1 cellular context compared by ENCODE assay signal in the genomic region with DNA sequence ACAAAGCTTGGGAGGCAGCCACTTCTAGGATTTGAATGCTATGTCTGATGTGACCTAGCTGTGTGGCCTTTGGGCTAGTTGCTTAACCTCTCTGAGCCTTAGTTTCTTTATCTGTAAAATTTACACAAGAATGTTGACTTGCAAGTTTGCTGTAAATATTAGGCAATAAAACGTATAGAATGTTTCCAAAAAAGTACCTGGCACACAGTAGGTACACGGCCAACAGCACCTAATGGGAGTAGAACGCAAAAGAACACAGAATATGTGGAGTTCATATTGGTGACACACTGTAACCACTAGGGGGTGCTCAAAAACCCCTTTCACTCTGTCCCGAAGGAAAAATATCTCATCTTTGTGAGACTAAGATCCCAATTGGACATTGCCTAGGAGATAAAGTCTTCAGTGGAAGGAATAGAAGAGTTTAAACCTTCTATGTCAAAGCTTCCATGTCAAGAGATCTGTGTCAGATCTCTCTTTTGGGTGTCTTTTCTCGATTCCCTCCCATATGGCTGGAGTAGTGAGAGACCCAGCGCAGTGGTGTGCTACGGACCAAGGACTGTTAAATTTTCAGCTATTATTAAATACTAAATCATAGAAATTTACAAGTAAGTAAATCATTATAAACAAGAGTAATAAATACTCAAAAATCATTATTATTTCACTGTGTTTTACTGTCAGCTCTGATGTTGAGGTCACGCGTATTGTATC.
A peak's percentile ranks its signal among the peaks of the same experiment; 100 is the strongest.
TF ChIP-seq lines count a peak whose summit lies in the region.

No MANE protein-coding gene starts in this region.

TF ChIP-seq in H1, 55 proteins besides CTCF, POLR2A, EP300 and RAD21 (continued from another document):
- TF ChIP-seq, protein P1, sequence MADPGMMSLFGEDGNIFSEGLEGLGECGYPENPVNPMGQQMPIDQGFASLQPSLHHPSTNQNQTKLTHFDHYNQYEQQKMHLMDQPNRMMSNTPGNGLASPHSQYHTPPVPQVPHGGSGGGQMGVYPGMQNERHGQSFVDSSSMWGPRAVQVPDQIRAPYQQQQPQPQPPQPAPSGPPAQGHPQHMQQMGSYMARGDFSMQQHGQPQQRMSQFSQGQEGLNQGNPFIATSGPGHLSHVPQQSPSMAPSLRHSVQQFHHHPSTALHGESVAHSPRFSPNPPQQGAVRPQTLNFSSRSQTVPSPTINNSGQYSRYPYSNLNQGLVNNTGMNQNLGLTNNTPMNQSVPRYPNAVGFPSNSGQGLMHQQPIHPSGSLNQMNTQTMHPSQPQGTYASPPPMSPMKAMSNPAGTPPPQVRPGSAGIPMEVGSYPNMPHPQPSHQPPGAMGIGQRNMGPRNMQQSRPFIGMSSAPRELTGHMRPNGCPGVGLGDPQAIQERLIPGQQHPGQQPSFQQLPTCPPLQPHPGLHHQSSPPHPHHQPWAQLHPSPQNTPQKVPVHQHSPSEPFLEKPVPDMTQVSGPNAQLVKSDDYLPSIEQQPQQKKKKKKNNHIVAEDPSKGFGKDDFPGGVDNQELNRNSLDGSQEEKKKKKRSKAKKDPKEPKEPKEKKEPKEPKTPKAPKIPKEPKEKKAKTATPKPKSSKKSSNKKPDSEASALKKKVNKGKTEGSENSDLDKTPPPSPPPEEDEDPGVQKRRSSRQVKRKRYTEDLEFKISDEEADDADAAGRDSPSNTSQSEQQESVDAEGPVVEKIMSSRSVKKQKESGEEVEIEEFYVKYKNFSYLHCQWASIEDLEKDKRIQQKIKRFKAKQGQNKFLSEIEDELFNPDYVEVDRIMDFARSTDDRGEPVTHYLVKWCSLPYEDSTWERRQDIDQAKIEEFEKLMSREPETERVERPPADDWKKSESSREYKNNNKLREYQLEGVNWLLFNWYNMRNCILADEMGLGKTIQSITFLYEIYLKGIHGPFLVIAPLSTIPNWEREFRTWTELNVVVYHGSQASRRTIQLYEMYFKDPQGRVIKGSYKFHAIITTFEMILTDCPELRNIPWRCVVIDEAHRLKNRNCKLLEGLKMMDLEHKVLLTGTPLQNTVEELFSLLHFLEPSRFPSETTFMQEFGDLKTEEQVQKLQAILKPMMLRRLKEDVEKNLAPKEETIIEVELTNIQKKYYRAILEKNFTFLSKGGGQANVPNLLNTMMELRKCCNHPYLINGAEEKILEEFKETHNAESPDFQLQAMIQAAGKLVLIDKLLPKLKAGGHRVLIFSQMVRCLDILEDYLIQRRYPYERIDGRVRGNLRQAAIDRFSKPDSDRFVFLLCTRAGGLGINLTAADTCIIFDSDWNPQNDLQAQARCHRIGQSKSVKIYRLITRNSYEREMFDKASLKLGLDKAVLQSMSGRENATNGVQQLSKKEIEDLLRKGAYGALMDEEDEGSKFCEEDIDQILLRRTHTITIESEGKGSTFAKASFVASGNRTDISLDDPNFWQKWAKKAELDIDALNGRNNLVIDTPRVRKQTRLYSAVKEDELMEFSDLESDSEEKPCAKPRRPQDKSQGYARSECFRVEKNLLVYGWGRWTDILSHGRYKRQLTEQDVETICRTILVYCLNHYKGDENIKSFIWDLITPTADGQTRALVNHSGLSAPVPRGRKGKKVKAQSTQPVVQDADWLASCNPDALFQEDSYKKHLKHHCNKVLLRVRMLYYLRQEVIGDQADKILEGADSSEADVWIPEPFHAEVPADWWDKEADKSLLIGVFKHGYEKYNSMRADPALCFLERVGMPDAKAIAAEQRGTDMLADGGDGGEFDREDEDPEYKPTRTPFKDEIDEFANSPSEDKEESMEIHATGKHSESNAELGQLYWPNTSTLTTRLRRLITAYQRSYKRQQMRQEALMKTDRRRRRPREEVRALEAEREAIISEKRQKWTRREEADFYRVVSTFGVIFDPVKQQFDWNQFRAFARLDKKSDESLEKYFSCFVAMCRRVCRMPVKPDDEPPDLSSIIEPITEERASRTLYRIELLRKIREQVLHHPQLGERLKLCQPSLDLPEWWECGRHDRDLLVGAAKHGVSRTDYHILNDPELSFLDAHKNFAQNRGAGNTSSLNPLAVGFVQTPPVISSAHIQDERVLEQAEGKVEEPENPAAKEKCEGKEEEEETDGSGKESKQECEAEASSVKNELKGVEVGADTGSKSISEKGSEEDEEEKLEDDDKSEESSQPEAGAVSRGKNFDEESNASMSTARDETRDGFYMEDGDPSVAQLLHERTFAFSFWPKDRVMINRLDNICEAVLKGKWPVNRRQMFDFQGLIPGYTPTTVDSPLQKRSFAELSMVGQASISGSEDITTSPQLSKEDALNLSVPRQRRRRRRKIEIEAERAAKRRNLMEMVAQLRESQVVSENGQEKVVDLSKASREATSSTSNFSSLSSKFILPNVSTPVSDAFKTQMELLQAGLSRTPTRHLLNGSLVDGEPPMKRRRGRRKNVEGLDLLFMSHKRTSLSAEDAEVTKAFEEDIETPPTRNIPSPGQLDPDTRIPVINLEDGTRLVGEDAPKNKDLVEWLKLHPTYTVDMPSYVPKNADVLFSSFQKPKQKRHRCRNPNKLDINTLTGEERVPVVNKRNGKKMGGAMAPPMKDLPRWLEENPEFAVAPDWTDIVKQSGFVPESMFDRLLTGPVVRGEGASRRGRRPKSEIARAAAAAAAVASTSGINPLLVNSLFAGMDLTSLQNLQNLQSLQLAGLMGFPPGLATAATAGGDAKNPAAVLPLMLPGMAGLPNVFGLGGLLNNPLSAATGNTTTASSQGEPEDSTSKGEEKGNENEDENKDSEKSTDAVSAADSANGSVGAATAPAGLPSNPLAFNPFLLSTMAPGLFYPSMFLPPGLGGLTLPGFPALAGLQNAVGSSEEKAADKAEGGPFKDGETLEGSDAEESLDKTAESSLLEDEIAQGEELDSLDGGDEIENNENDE (IDR thresholded peaks at IDR 0.05; ENCODE audit: insufficient replicate concordance, low read length): no peak
- peak; percentile 43; the same call in 1 of the 2 replicates for TF ChIP-seq CREB1 (IDR thresholded peaks at IDR 0.05)
- TF ChIP-seq CEBPB (IDR thresholded peaks at IDR 0.05; ENCODE audit: low read depth, low read length): no peak
- peak; percentile 74; the same call in 1 of the 2 replicates for TF ChIP-seq KDM1A (IDR thresholded peaks at IDR 0.05; ENCODE audit: borderline replicate concordance, low read length)
- TF ChIP-seq CBX5 (IDR thresholded peaks at IDR 0.05; ENCODE audit: low read depth, low read length): no peak
- peak in 1 of 2 experiments; percentile 32; a peak in 1 of 4 replicates for TF ChIP-seq HDAC2 (IDR thresholded peaks at IDR 0.05; ENCODE audit: borderline replicate concordance in 1 of 2, low read depth in 2 of 2, low read length in 2 of 2)
- no peak for TF ChIP-seq TAF1 (IDR thresholded peaks at IDR 0.05; ENCODE audit: low read depth, low read length)
- TF ChIP-seq RFX5 (IDR thresholded peaks at IDR 0.05; ENCODE audit: borderline replicate concordance, low read depth, low read length): no peak
- no peak for TF ChIP-seq SAP30 (IDR thresholded peaks at IDR 0.05; ENCODE audit: insufficient read depth, insufficient replicate concordance, low read length)
- no peak for TF ChIP-seq TEAD4 (IDR thresholded peaks at IDR 0.05; ENCODE audit: low read depth, low read length)
